21 cellular contexts compared by ENCODE assay signal in genomic region chr12:52912711-52913423, GRCh38. TPM values are rescaled to one million over a fixed set of nuclear protein-coding genes. Genes with fewer than 3 reads are reported as not detected.
DNase-seq lines count a peak whose midpoint lies in the region; ATAC-seq, FAIRE-seq and TF ChIP-seq lines count a peak whose summit lies in the region.
"Had no signal": no experiment of that assay in that cellular context is flagged by ENCODE, and none has a peak within 500 bp of the region (broad histone marks: within the 10 kb centered on the region; RNA-seq: fewer than 3 reads in every experiment).

No MANE protein-coding gene starts in this region.

- CTCF ChIA-PET in MCF 10A (lab: Yijun Ruan, JAX) (no interaction called here), HEK293T (lab: Yijun Ruan, JAX) (no interaction called here)

- no TSS peak for BruUV-seq in MCF 10A (replicated peaks; lab: Mats Ljungman, UMichigan)

- no peak for FAIRE-seq in pancreas (lab: Jason Lieb, UNC)

- POLR2A ChIA-PET in MCF 10A (lab: Yijun Ruan, JAX): no interaction called here
- POLR2A ChIA-PET in HEK293T (lab: Yijun Ruan, JAX): no interaction called here

- H3K9me2 ChIP-seq in MM.1S (replicated peaks; ENCODE audit: insufficient read depth, low read length): no peaks in the 10 kb centered on the region

- no peak overlapping the region for H3K27ac Mint-ChIP-seq in MCF 10A (ENCODE audit: low read depth, unreplicated experiment)
- H3K27ac Mint-ChIP-seq: activated CD4-positive, alpha-beta T cell treated with anti-CD3 and anti-CD28 coated beads, Interleukin-2, amount 10 ng/mL, durations not matched to agents 7 days and 5 days; activated naive CD8-positive, alpha-beta T cell treated with anti-CD3 and anti-CD28 coated beads for 36 hours; effector memory CD8-positive, alpha-beta T cell; natural killer cell treated with Interleukin-12 subunit alpha and Interleukin-12 subunit beta and Interleukin-15 and Interleukin-18, amount 100 ng/mL, for 72 hours; T-helper 17 cell had no signal

- H3K9ac ChIP-seq in MM.1S (ENCODE audit: low read length): no peak overlapping the region
- H3K9ac ChIP-seq: parathyroid adenoma had no signal

- H3K4me3 ChIP-seq in MM.1S (ENCODE audit: low read length) (no peak overlapping the region), Peyer's patch (no peak overlapping the region), pancreas (no peak overlapping the region)
- H3K4me3 ChIP-seq: SJCRH30, thoracic aorta had no signal

- peaks cover 5% of the 10 kb centered on the region for H3K9me3 Mint-ChIP-seq in MCF 10A (ENCODE audit: unreplicated experiment)
- H3K9me3 Mint-ChIP-seq: activated CD4-positive, alpha-beta T cell treated with anti-CD3 and anti-CD28 coated beads, Interleukin-2, amount 10 ng/mL, durations not matched to agents 7 days and 5 days; activated naive CD8-positive, alpha-beta T cell treated with anti-CD3 and anti-CD28 coated beads for 36 hours; CD8-positive, alpha-beta memory T cell; effector memory CD8-positive, alpha-beta T cell; natural killer cell treated with Interleukin-12 subunit alpha and Interleukin-12 subunit beta and Interleukin-15 and Interleukin-18, amount 100 ng/mL, for 72 hours; stimulated activated effector memory CD8-positive, alpha-beta T cell treated with anti-CD3 and anti-CD28 coated beads, Interleukin-12 subunit alpha, Interleukin-12 subunit beta, amount 100 ng/mL, for 72 hours had no signal

- TF ChIP-seq POLR2A in Peyer's patch (IDR thresholded peaks at IDR 0.05): peak in 1 of 2 donors; percentile 31

- WGBS in pancreas, 2 donors: 42 to 45% methylated on average over 8 of the region's 8 CpGs

- peaks cover 9% of the 10 kb centered on the region for H3K4me1 ChIP-seq in MM.1S (ENCODE audit: low read length)
- peaks cover 0 to 51% (median 4%) of the 10 kb centered on the region in 4 donors for H3K4me1 ChIP-seq in Peyer's patch
- peaks cover 32 to 34% (median 34%) of the 10 kb centered on the region in 3 donors for H3K4me1 ChIP-seq in pancreas
- H3K4me1 ChIP-seq: SJCRH30 had no signal

- H3K27me3 Mint-ChIP-seq in MCF 10A (ENCODE audit: insufficient read depth, unreplicated experiment): peaks cover 19% of the 10 kb centered on the region
- H3K27me3 Mint-ChIP-seq: activated naive CD8-positive, alpha-beta T cell treated with anti-CD3 and anti-CD28 coated beads for 36 hours had no signal

- no peak overlapping the region for H3K4me2 ChIP-seq in MM.1S (ENCODE audit: low read depth, low read length)

- H3K27me3 ChIP-seq in MM.1S (replicated peaks; ENCODE audit: insufficient read depth, low read length) (peaks cover 28% of the 10 kb centered on the region; the same call in 1 of the 2 replicates), Peyer's patch (no peaks in the 10 kb centered on the region), pancreas (no peaks in the 10 kb centered on the region)
- H3K27me3 ChIP-seq: SJCRH30 had no signal

- H3K4me3 Mint-ChIP-seq in MCF 10A (ENCODE audit: unreplicated experiment): no peak overlapping the region
- H3K4me3 Mint-ChIP-seq: activated CD4-positive, alpha-beta T cell treated with anti-CD3 and anti-CD28 coated beads, Interleukin-2, amount 10 ng/mL, durations not matched to agents 7 days and 5 days; activated naive CD8-positive, alpha-beta T cell treated with anti-CD3 and anti-CD28 coated beads for 36 hours; CD8-positive, alpha-beta memory T cell; effector memory CD8-positive, alpha-beta T cell; natural killer cell treated with Interleukin-12 subunit alpha and Interleukin-12 subunit beta and Interleukin-15 and Interleukin-18, amount 100 ng/mL, for 72 hours; stimulated activated effector memory CD8-positive, alpha-beta T cell treated with anti-CD3 and anti-CD28 coated beads, Interleukin-12 subunit alpha, Interleukin-12 subunit beta, amount 100 ng/mL, for 72 hours; T-helper 17 cell had no signal

- no peak overlapping the region for H2AFZ ChIP-seq in MM.1S (ENCODE audit: low read length)
- H2AFZ ChIP-seq: parathyroid adenoma had no signal

- ATAC-seq in pancreas (peak; percentile 68 to 87 (median 84)), SK-N-SH treated with all-trans-retinoic acid at 6 μM for 48 hours (no peak)
- ATAC-seq: effector memory CD8-positive, alpha-beta T cell; PC-3; stimulated activated effector memory CD8-positive, alpha-beta T cell treated with anti-CD3 and anti-CD28 coated beads, Interleukin-12 subunit alpha, Interleukin-12 subunit beta, amount 100 ng/mL, for 72 hours; T-helper 17 cell had no signal

- peaks cover 14% of the 10 kb centered on the region for H3K4me1 Mint-ChIP-seq in MCF 10A (ENCODE audit: insufficient read depth, unreplicated experiment)
- H3K4me1 Mint-ChIP-seq: activated CD4-positive, alpha-beta T cell treated with anti-CD3 and anti-CD28 coated beads, Interleukin-2, amount 10 ng/mL, durations not matched to agents 7 days and 5 days; CD8-positive, alpha-beta memory T cell; stimulated activated effector memory CD8-positive, alpha-beta T cell treated with anti-CD3 and anti-CD28 coated beads, Interleukin-12 subunit alpha, Interleukin-12 subunit beta, amount 100 ng/mL, for 72 hours had no signal

- H3K36me3 ChIP-seq in MM.1S (replicated peaks; ENCODE audit: insufficient read depth, low read length) (no peaks in the 10 kb centered on the region), Peyer's patch (no peaks in the 10 kb centered on the region), pancreas (no peaks in the 10 kb centered on the region)
- H3K36me3 ChIP-seq: SJCRH30, thoracic aorta had no signal

- H4K20me1 ChIP-seq in MM.1S (ENCODE audit: insufficient read depth, low read length): no peaks in the 10 kb centered on the region

- H3K79me2 ChIP-seq in MM.1S (ENCODE audit: low read length): no peaks in the 10 kb centered on the region
- H3K79me2 ChIP-seq: parathyroid adenoma had no signal

- H3F3A ChIP-seq in MM.1S (ENCODE audit: insufficient read depth, low read length): no peaks in the 10 kb centered on the region

- H3K36me3 Mint-ChIP-seq in MCF 10A (ENCODE audit: insufficient read depth, unreplicated experiment): no peaks in the 10 kb centered on the region
- H3K36me3 Mint-ChIP-seq: activated naive CD8-positive, alpha-beta T cell treated with anti-CD3 and anti-CD28 coated beads for 36 hours; CD8-positive, alpha-beta memory T cell; natural killer cell treated with Interleukin-12 subunit alpha and Interleukin-12 subunit beta and Interleukin-15 and Interleukin-18, amount 100 ng/mL, for 72 hours; stimulated activated effector memory CD8-positive, alpha-beta T cell treated with anti-CD3 and anti-CD28 coated beads, Interleukin-12 subunit alpha, Interleukin-12 subunit beta, amount 100 ng/mL, for 72 hours had no signal

- DNase-seq in DMS53 treated with DMSO at 0.1 percent for 48 hours (lab: John Stamatoyannopoulos, UW; ENCODE audit: unreplicated experiment) (peak; percentile 46), MM.1S (peak; percentile 46), Peyer's patch (peak in 2 of 3 donors; percentile 91 to 92), pancreas (peak; percentile 76 to 86 (median 81)), MCF 10A (ENCODE audit: unreplicated experiment) (no peak), HEK293T (ENCODE audit: extremely low spot score) (no peak)
- DNase-seq: activated CD4-positive, alpha-beta T cell treated with anti-CD3 and anti-CD28 coated beads, Interleukin-2, amount 10 ng/mL, durations not matched to agents 7 days and 5 days; activated naive CD8-positive, alpha-beta T cell treated with anti-CD3 and anti-CD28 coated beads for 36 hours; AML-193; CD8-positive, alpha-beta memory T cell; effector memory CD8-positive, alpha-beta T cell; NCI-H1930; NCI-H82; PC-3; SJCRH30; T-helper 17 cell had no signal

- H3K27ac ChIP-seq in MM.1S (ENCODE audit: low read length): peak overlapping the region; percentile 47; the same call in 1 of the 2 replicates
- peak overlapping the region in 3 of 4 donors; percentile 70 to 86 (median 82) for H3K27ac ChIP-seq in Peyer's patch
- H3K27ac ChIP-seq in pancreas: peak overlapping the region; percentile 51 to 79 (median 62)
- H3K27ac ChIP-seq: parathyroid adenoma, SJCRH30, thoracic aorta had no signal

- no peaks in the 10 kb centered on the region for H3K9me3 ChIP-seq in MM.1S (replicated peaks; ENCODE audit: insufficient read depth, low read length)
- H3K9me3 ChIP-seq in Peyer's patch: no peaks in the 10 kb centered on the region
- no peaks in the 10 kb centered on the region for H3K9me3 ChIP-seq in pancreas
- H3K9me3 ChIP-seq: SJCRH30, thoracic aorta had no signal

- intact Hi-C loops in pancreas (cut with DNase I): no loop called here
- intact Hi-C loops in MCF 10A (cut with micrococcal nuclease): no loop called here

- TF ChIP-seq CTCF in MM.1S (IDR thresholded peaks at IDR 0.05; ENCODE audit: low read length): no peak
- no peak for TF ChIP-seq CTCF in Peyer's patch (IDR thresholded peaks at IDR 0.05)
- TF ChIP-seq CTCF in pancreas (IDR thresholded peaks at IDR 0.05): no peak
- TF ChIP-seq CTCF in MCF 10A (IDR thresholded peaks at IDR 0.05; ENCODE audit: unreplicated experiment): no peak

TF ChIP-seq in SK-N-SH treated with all-trans-retinoic acid at 6 μM for 48 hours, 23 proteins besides CTCF, POLR2A, EP300 and RAD21:
- TF ChIP-seq ZNF70 (CRISPR knock-in tag; IDR thresholded peaks at IDR 0.05): no peak

TF ChIP-seq in HEK293T, 16 proteins besides CTCF, POLR2A, EP300 and RAD21 (continues in another document):
- no peak for TF ChIP-seq ELF4 (IDR thresholded peaks at IDR 0.05)
- no peak for TF ChIP-seq FOXA1 (IDR thresholded peaks at IDR 0.05)
- TF ChIP-seq SUZ12 (IDR thresholded peaks at IDR 0.05): no peak
- TF ChIP-seq, protein P1, sequence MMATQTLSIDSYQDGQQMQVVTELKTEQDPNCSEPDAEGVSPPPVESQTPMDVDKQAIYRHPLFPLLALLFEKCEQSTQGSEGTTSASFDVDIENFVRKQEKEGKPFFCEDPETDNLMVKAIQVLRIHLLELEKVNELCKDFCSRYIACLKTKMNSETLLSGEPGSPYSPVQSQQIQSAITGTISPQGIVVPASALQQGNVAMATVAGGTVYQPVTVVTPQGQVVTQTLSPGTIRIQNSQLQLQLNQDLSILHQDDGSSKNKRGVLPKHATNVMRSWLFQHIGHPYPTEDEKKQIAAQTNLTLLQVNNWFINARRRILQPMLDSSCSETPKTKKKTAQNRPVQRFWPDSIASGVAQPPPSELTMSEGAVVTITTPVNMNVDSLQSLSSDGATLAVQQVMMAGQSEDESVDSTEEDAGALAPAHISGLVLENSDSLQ (IDR thresholded peaks at IDR 0.05): no peak
- no peak for TF ChIP-seq FOXM1 (IDR thresholded peaks at IDR 0.05; ENCODE audit: borderline replicate concordance)
- TF ChIP-seq SP1 (IDR thresholded peaks at IDR 0.05): no peak
- TF ChIP-seq HDGF (IDR thresholded peaks at IDR 0.05; ENCODE audit: borderline replicate concordance): no peak
- TF ChIP-seq FOXK2 (IDR thresholded peaks at IDR 0.05): no peak
- TF ChIP-seq BHLHE40 (IDR thresholded peaks at IDR 0.05; ENCODE audit: borderline replicate concordance): no peak
- TF ChIP-seq LEF1 (IDR thresholded peaks at IDR 0.05; ENCODE audit: borderline replicate concordance): no peak
- no peak for TF ChIP-seq ZNF384 (IDR thresholded peaks at IDR 0.05)

RNA-seq across cellular contexts. Expression of gene KRT8, which starts 8.0 kb away (rescaled TPM):
- total RNA-seq in Peyer's patch (1,000 to 10,000 TPM; 1,046 to 2,452 (median 2,098) TPM), pancreas (100 to 1,000 TPM; 317 to 789 (median 496) TPM), MCF 10A (2022) (179 and 230 TPM in 2 replicates)
- 100 to 1,000 TPM; 698 to 759 TPM for polyA plus RNA-seq in pancreas

RNA-seq across cellular contexts. Expression of gene KRT18, which starts 36.1 kb away (rescaled TPM):
- total RNA-seq in Peyer's patch (100 to 1,000 TPM; 320 to 614 (median 477) TPM), pancreas (100 to 1,000 TPM; 309 to 595 (median 384) TPM), MCF 10A (2022) (659 and 662 TPM in 2 replicates)
- polyA plus RNA-seq in pancreas: 100 to 1,000 TPM; 526 to 610 TPM

Comparison
In these comparisons a context has a peak if more than half of its experiments do, and no peak if none do; other contexts are left out.
1. DNase-seq: peak in DMS53 treated with DMSO at 0.1 percent for 48 hours (single experiment), MM.1S (single experiment), Peyer's patch (2 of 3) and pancreas (6 of 6); none in MCF 10A (single experiment) and HEK293T (single experiment).
2. Peak in every context shown above with its lines, with median percentiles within 50 percentile points of each other: H3K27ac ChIP-seq.